1 cellular context compared by ENCODE assay signal in the genomic region with DNA sequence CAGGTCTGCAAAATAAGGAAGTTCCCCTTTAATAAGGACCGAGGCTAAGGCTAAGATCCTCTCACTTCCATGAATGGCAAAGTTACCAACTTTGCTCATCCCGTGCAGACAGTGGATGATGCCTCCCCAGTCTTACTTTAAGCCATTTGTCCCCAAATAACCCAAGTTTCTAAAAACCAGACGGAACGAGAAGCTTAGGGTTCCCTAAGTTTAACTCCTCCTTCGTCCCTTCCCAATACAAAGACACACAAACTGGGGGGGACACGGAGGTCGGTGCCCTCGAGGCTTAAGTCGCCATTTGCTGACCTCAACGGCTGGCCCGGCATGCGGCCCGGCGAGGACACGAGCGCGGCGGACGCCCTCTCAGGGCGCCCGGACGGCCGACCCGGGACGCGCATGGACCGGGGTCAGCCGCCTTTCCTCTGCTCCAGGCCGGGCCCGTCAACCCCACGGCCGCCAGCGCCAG.
TF ChIP-seq lines count a peak whose summit lies in the region.

No MANE protein-coding gene starts in this region.

TF ChIP-seq in HEK293, 187 proteins besides CTCF, POLR2A, EP300 and RAD21 (continued from another document):
- TF ChIP-seq, protein P1, sequence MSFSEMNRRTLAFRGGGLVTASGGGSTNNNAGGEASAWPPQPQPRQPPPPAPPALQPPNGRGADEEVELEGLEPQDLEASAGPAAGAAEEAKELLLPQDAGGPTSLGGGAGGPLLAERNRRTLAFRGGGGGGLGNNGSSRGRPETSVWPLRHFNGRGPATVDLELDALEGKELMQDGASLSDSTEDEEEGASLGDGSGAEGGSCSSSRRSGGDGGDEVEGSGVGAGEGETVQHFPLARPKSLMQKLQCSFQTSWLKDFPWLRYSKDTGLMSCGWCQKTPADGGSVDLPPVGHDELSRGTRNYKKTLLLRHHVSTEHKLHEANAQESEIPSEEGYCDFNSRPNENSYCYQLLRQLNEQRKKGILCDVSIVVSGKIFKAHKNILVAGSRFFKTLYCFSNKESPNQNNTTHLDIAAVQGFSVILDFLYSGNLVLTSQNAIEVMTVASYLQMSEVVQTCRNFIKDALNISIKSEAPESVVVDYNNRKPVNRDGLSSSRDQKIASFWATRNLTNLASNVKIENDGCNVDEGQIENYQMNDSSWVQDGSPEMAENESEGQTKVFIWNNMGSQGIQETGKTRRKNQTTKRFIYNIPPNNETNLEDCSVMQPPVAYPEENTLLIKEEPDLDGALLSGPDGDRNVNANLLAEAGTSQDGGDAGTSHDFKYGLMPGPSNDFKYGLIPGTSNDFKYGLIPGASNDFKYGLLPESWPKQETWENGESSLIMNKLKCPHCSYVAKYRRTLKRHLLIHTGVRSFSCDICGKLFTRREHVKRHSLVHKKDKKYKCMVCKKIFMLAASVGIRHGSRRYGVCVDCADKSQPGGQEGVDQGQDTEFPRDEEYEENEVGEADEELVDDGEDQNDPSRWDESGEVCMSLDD (tag by site-specific recombination; IDR thresholded peaks at IDR 0.05) = 0 out of 2 replicates have a peak, but pooled peaks have one; percentile 31
- TF ChIP-seq ZNF248 (tag by site-specific recombination; IDR thresholded peaks at IDR 0.05) (no peak), YY2 (tag by site-specific recombination; IDR thresholded peaks at IDR 0.05) (0 out of 2 replicates have a peak, but pooled peaks have one; percentile 39), ZBTB26 (tag by site-specific recombination; optimal IDR thresholded peaks at IDR 0.05) (peak; percentile 48), ZNF664 (tag by site-specific recombination; IDR thresholded peaks at IDR 0.05) (no peak), ZNF335 (tag by site-specific recombination; conservative IDR thresholded peaks at IDR 0.05) (peak; percentile 37), ZNF184 (tag by site-specific recombination; IDR thresholded peaks at IDR 0.05) (no peak), ZNF548 (tag by site-specific recombination; IDR thresholded peaks at IDR 0.05) (no peak), ZBTB20 (tag by site-specific recombination; IDR thresholded peaks at IDR 0.05) (peak; percentile 59; the same call in 1 of the 2 replicates), ZBTB8A (tag by site-specific recombination; IDR thresholded peaks at IDR 0.05) (0 out of 2 replicates have a peak, but pooled peaks have one; percentile 11), ZNF596 (tag by site-specific recombination; IDR thresholded peaks at IDR 0.05) (peak; percentile 30; the same call in 1 of the 2 replicates), ZXDB (tag by site-specific recombination; IDR thresholded peaks at IDR 0.05) (peak; percentile 24; the same call in 1 of the 2 replicates), TRIM28 (IDR thresholded peaks at IDR 0.05; ENCODE audit: borderline replicate concordance, low read length) (no peak), ZSCAN16 (tag by site-specific recombination; IDR thresholded peaks at IDR 0.05) (no peak), YY1 (tag by site-specific recombination; IDR thresholded peaks at IDR 0.05) (peak; percentile 42; the same call in 1 of the 2 replicates)
- TF ChIP-seq, protein P2, sequence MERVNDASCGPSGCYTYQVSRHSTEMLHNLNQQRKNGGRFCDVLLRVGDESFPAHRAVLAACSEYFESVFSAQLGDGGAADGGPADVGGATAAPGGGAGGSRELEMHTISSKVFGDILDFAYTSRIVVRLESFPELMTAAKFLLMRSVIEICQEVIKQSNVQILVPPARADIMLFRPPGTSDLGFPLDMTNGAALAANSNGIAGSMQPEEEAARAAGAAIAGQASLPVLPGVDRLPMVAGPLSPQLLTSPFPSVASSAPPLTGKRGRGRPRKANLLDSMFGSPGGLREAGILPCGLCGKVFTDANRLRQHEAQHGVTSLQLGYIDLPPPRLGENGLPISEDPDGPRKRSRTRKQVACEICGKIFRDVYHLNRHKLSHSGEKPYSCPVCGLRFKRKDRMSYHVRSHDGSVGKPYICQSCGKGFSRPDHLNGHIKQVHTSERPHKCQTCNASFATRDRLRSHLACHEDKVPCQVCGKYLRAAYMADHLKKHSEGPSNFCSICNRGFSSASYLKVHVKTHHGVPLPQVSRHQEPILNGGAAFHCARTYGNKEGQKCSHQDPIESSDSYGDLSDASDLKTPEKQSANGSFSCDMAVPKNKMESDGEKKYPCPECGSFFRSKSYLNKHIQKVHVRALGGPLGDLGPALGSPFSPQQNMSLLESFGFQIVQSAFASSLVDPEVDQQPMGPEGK (tag by site-specific recombination; IDR thresholded peaks at IDR 0.05) = 0 out of 2 replicates have a peak, but pooled peaks have one; percentile 14
- TF ChIP-seq, protein P3, sequence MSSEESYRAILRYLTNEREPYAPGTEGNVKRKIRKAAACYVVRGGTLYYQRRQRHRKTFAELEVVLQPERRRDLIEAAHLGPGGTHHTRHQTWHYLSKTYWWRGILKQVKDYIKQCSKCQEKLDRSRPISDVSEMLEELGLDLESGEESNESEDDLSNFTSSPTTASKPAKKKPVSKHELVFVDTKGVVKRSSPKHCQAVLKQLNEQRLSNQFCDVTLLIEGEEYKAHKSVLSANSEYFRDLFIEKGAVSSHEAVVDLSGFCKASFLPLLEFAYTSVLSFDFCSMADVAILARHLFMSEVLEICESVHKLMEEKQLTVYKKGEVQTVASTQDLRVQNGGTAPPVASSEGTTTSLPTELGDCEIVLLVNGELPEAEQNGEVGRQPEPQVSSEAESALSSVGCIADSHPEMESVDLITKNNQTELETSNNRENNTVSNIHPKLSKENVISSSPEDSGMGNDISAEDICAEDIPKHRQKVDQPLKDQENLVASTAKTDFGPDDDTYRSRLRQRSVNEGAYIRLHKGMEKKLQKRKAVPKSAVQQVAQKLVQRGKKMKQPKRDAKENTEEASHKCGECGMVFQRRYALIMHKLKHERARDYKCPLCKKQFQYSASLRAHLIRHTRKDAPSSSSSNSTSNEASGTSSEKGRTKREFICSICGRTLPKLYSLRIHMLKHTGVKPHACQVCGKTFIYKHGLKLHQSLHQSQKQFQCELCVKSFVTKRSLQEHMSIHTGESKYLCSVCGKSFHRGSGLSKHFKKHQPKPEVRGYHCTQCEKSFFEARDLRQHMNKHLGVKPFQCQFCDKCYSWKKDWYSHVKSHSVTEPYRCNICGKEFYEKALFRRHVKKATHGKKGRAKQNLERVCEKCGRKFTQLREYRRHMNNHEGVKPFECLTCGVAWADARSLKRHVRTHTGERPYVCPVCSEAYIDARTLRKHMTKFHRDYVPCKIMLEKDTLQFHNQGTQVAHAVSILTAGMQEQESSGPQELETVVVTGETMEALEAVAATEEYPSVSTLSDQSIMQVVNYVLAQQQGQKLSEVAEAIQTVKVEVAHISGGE (tag by site-specific recombination; conservative IDR thresholded peaks at IDR 0.05; ENCODE audit: low read depth) = peak; percentile 32
